In the genomic region with DNA sequence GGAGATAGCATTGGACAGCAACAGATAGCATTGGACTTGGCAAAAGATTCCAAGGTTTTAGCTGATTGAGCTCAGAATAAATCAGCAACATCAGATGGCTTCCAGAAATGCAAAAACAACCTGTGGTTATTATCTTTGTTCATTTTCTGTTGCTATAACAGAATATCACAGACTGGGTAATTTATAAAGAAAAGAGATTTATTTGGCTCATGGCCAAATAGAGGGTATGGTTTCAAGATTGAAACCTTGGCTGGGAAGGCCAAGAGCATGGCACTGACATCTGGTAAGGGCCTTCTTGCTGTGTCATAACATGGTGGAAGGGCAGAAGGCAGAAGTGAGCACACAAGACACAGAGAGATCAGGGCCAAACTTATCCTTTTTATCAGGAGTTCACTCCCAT, we compare ENCODE assay signal across 22 cellular contexts. TPM values are rescaled to one million over a fixed set of nuclear protein-coding genes. Genes with fewer than 3 reads are reported as not detected.
"Had no signal": no experiment of that assay in that cellular context is flagged by ENCODE, and none has a peak within 500 bp of the region (broad histone marks: within the 10 kb centered on the region; RNA-seq: fewer than 3 reads in every experiment).

No MANE protein-coding gene starts in this region.

- H3K27ac Mint-ChIP-seq: activated CD4-positive, alpha-beta memory T cell treated with anti-CD3 and anti-CD28 coated beads for 36 hours; activated CD4-positive, alpha-beta T cell treated with anti-CD3 and anti-CD28 coated beads, Interleukin-2, amount 10 ng/mL, durations not matched to agents 7 days and 5 days; activated naive CD4-positive, alpha-beta T cell treated with anti-CD3 and anti-CD28 coated beads for 36 hours; activated naive CD8-positive, alpha-beta T cell had no signal

- H3K27me3 ChIP-seq: Peyer's patch, SJSA1 had no signal

- H3K4me3 ChIP-seq: Peyer's patch, SJSA1 had no signal

- H3K36me3 ChIP-seq: SJSA1 had no signal

- H3K4me1 ChIP-seq: SJSA1 had no signal

- H3K9me3 Mint-ChIP-seq: activated CD4-positive, alpha-beta memory T cell treated with anti-CD3 and anti-CD28 coated beads for 36 hours; activated CD4-positive, alpha-beta T cell treated with anti-CD3 and anti-CD28 coated beads, Interleukin-2, amount 10 ng/mL, durations not matched to agents 7 days and 5 days; activated naive CD4-positive, alpha-beta T cell treated with anti-CD3 and anti-CD28 coated beads for 36 hours; activated T-cell treated with anti-CD3 and anti-CD28 coated beads, Interleukin-2, amount 50 U/mL, for 4 hours had no signal

- ATAC-seq: activated T-cell treated with anti-CD3 and anti-CD28 coated beads, Interleukin-2, amount 50 U/mL, for 4 hours had no signal

- H3K4me3 Mint-ChIP-seq: activated CD4-positive, alpha-beta memory T cell treated with anti-CD3 and anti-CD28 coated beads for 36 hours; activated CD4-positive, alpha-beta T cell treated with anti-CD3 and anti-CD28 coated beads, Interleukin-2, amount 10 ng/mL, durations not matched to agents 7 days and 5 days; activated naive CD4-positive, alpha-beta T cell treated with anti-CD3 and anti-CD28 coated beads for 36 hours; activated naive CD8-positive, alpha-beta T cell; activated T-cell treated with anti-CD3 and anti-CD28 coated beads, Interleukin-2, amount 50 U/mL, for 4 hours had no signal

- H3K9me3 ChIP-seq: Peyer's patch, SJSA1 had no signal

- DNase-seq: activated CD4-positive, alpha-beta memory T cell treated with anti-CD3 and anti-CD28 coated beads for 36 hours; activated CD4-positive, alpha-beta T cell treated with anti-CD3 and anti-CD28 coated beads, Interleukin-2, amount 10 ng/mL, durations not matched to agents 7 days and 5 days; activated CD4-positive, CD25-positive, alpha-beta regulatory T cell; activated CD8-positive, alpha-beta memory T cell treated with anti-CD3 and anti-CD28 coated beads for 24 hours; activated gamma-delta T cell; activated naive CD4-positive, alpha-beta T cell treated with anti-CD3 and anti-CD28 coated beads for 36 hours; activated T-cell treated with anti-CD3 and anti-CD28 coated beads, Interleukin-2, amount 50 U/mL, for 4 hours; caudate nucleus; Karpas-422; MM.1S; NCI-H1105; NCI-H1436; NCI-H1694 treated with DMSO at 0.1 percent for 48 hours; NCI-H2029 treated with DMSO at 0.1 percent for 48 hours; NCI-H524; Peyer's patch; SHP77; T-helper 1 cell had no signal

RNA-seq across cellular contexts. Expression of gene SLC28A1, which starts 34.8 kb away (rescaled TPM):
- total RNA-seq: activated CD4-positive, alpha-beta memory T cell treated with anti-CD3 and anti-CD28 coated beads for 36 hours; activated CD4-positive, alpha-beta T cell treated with anti-CD3 and anti-CD28 coated beads, Interleukin-2, amount 10 ng/mL, durations not matched to agents 7 days and 5 days; activated naive CD4-positive, alpha-beta T cell treated with anti-CD3 and anti-CD28 coated beads for 36 hours; activated T-cell treated with anti-CD3 and anti-CD28 coated beads, Interleukin-2, amount 50 U/mL, for 4 hours; cerebellum; SJSA1; T-helper 2 cell treated with Interferon-gamma antibody and Interleukin-4, amounts not matched to agents 100 ng/mL and 5 ng/mL, for 36 hours had no signal
